ENCODE assay signal across 16 cellular contexts in genomic region chr9:123569343-123569694, GRCh38.
A peak's percentile ranks its signal among the peaks of the same experiment; 100 is the strongest.
DNase-seq lines count a peak whose midpoint lies in the region; ATAC-seq and TF ChIP-seq lines count a peak whose summit lies in the region.
"Had no signal": no experiment of that assay in that cellular context is flagged by ENCODE, and none has a peak within 500 bp of the region (broad histone marks: within the 10 kb centered on the region; RNA-seq: fewer than 3 reads in every experiment).

No MANE protein-coding gene starts in this region.

- H3K27me3 ChIP-seq in fibroblast of lung (ENCODE audit: control insufficient read depth, insufficient read depth, low read length) (no peaks in the 10 kb centered on the region), prostate gland (replicated peaks; ENCODE audit: insufficient read depth) (no peaks in the 10 kb centered on the region), lower lobe of right lung (ENCODE audit: low read depth) (no peaks in the 10 kb centered on the region)

- peak overlapping the region; percentile 26; the same call in 1 of the 2 replicates for H3K27ac ChIP-seq in C4-2B
- no peak overlapping the region for H3K27ac ChIP-seq in fibroblast of lung (ENCODE audit: insufficient read depth, low read length)
- peak overlapping the region in 1 of 2 donors; percentile 34 for H3K27ac ChIP-seq in prostate gland
- no peak overlapping the region for H3K27ac ChIP-seq in lower lobe of right lung

- no peaks in the 10 kb centered on the region for H3K79me2 ChIP-seq in fibroblast of lung (ENCODE audit: control insufficient read depth, insufficient read depth, low read length)

- H3K4me3 ChIP-seq in fibroblast of lung (replicated peaks in 1 of 4; ENCODE audit: control extremely low read depth in 1 of 4, insufficient read depth in 1 of 4, low read depth in 3 of 4, low read length in 4 of 4) (no peak overlapping the region), prostate gland (no peak overlapping the region), lower lobe of right lung (no peak overlapping the region)

- no peaks in the 10 kb centered on the region for H3K36me3 ChIP-seq in fibroblast of lung (ENCODE audit: control insufficient read depth, insufficient read depth, low read length)
- no peaks in the 10 kb centered on the region for H3K36me3 ChIP-seq in prostate gland
- H3K36me3 ChIP-seq in lower lobe of right lung, result no peaks in the 10 kb centered on the region

- TF ChIP-seq CTCF in C4-2B (conservative IDR thresholded peaks at IDR 0.05) (no peak), fibroblast of lung (conservative IDR thresholded peaks at IDR 0.05 in 1 of 2, IDR thresholded peaks at IDR 0.05 in 1 of 2; ENCODE audit: low read depth in 1 of 2, low read length in 2 of 2) (no peak), prostate gland (IDR thresholded peaks at IDR 0.05) (no peak), lower lobe of right lung (IDR thresholded peaks at IDR 0.05) (no peak), type B pancreatic cell (conservative IDR thresholded peaks at IDR 0.05) (no peak)

- peaks cover 4% of the 10 kb centered on the region for H3K36me3 Mint-ChIP-seq in type B pancreatic cell
- H3K36me3 Mint-ChIP-seq: natural killer cell, WTC11 had no signal

- no peak overlapping the region for H3K4me3 Mint-ChIP-seq in type B pancreatic cell
- H3K4me3 Mint-ChIP-seq: activated CD4-positive, alpha-beta memory T cell treated with anti-CD3 and anti-CD28 coated beads for 36 hours; effector memory CD8-positive, alpha-beta T cell; natural killer cell; WTC11 had no signal

- H4K20me1 ChIP-seq in fibroblast of lung (ENCODE audit: control insufficient read depth, extremely low read depth, insufficient read depth, low read length), result no peaks in the 10 kb centered on the region

- H3K9me3 Mint-ChIP-seq in type B pancreatic cell, result no peaks in the 10 kb centered on the region
- H3K9me3 Mint-ChIP-seq: activated CD4-positive, alpha-beta memory T cell treated with anti-CD3 and anti-CD28 coated beads for 36 hours; effector memory CD8-positive, alpha-beta T cell; natural killer cell had no signal

- H3K27ac Mint-ChIP-seq in type B pancreatic cell, result no peak overlapping the region
- H3K27ac Mint-ChIP-seq: activated CD4-positive, alpha-beta memory T cell treated with anti-CD3 and anti-CD28 coated beads for 36 hours; effector memory CD8-positive, alpha-beta T cell; natural killer cell; progenitor cell of endocrine pancreas; WTC11 had no signal

- intact Hi-C loops in prostate gland (cut with DNase I) (no loop called here), lower lobe of right lung (cut with DNase I) (no loop called here)

- peaks cover 24% of the 10 kb centered on the region for H3K4me1 Mint-ChIP-seq in type B pancreatic cell (ENCODE audit: unreplicated experiment)
- H3K4me1 Mint-ChIP-seq: WTC11 had no signal

- no peaks in the 10 kb centered on the region for H3K27me3 Mint-ChIP-seq in type B pancreatic cell
- H3K27me3 Mint-ChIP-seq: activated CD4-positive, alpha-beta memory T cell treated with anti-CD3 and anti-CD28 coated beads for 36 hours; effector memory CD8-positive, alpha-beta T cell had no signal

- DNase-seq in LoVo (ENCODE audit: low spot score), result peak; percentile 38
- no peak for DNase-seq in fibroblast of lung (ENCODE audit: low read depth in 2 of 2)
- peak; percentile 31 for DNase-seq in prostate gland (ENCODE audit: low spot score)
- no peak for DNase-seq in lower lobe of right lung
- no peak for DNase-seq in type B pancreatic cell (ENCODE audit: extremely low spot score, unreplicated experiment)
- DNase-seq in activated CD4-positive, alpha-beta T cell treated with anti-CD3 and anti-CD28 coated beads for 4 hours, result no peak
- DNase-seq: activated CD4-positive, alpha-beta memory T cell treated with anti-CD3 and anti-CD28 coated beads for 36 hours; activated naive CD4-positive, alpha-beta T cell treated with Interleukin-2 at 50 U/mL for 16 hours; effector memory CD8-positive, alpha-beta T cell; natural killer cell; NCI-H1417 treated with DMSO at 0.1 percent for 48 hours; SIG-M5 had no signal

- H3K4me1 ChIP-seq in fibroblast of lung (ENCODE audit: control insufficient read depth, extremely low read depth, insufficient read depth, low read length) (peaks cover 2% of the 10 kb centered on the region), prostate gland (replicated peaks) (no peaks in the 10 kb centered on the region), lower lobe of right lung (no peaks in the 10 kb centered on the region)

- ATAC-seq in lower lobe of right lung (no peak), HG03196 (IDR thresholded peaks at IDR 0.05; ENCODE audit: unreplicated experiment) (no peak)
- ATAC-seq: effector memory CD8-positive, alpha-beta T cell; WTC11 had no signal

- no peak overlapping the region for H2AFZ ChIP-seq in fibroblast of lung (ENCODE audit: low read length)

- no peak for TF ChIP-seq POLR2A in prostate gland (IDR thresholded peaks at IDR 0.05)

- no peak overlapping the region for H3K9ac ChIP-seq in fibroblast of lung (ENCODE audit: insufficient read depth, low read length)

- 7% methylated on average over 5 of the region's 5 CpGs for WGBS in prostate gland

- H3K4me2 ChIP-seq in fibroblast of lung (ENCODE audit: extremely low read depth, insufficient read depth, low read length), result peak overlapping the region; percentile 9

- H3K9me3 ChIP-seq in fibroblast of lung (ENCODE audit: control insufficient read depth, insufficient read depth, low read depth, low read length) (no peaks in the 10 kb centered on the region), prostate gland (no peaks in the 10 kb centered on the region), lower lobe of right lung (no peaks in the 10 kb centered on the region)

Comparison
In these comparisons a context has a peak if more than half of its experiments do, and no peak if none do; other contexts are left out.
1. DNase-seq: peak in LoVo (single experiment) and prostate gland (single experiment); none in fibroblast of lung (0 of 2), lower lobe of right lung (single experiment), type B pancreatic cell (single experiment) and activated CD4-positive, alpha-beta T cell treated with anti-CD3 and anti-CD28 coated beads for 4 hours (0 of 2).